ENCODE assay signal across 16 cellular contexts in the genomic region with DNA sequence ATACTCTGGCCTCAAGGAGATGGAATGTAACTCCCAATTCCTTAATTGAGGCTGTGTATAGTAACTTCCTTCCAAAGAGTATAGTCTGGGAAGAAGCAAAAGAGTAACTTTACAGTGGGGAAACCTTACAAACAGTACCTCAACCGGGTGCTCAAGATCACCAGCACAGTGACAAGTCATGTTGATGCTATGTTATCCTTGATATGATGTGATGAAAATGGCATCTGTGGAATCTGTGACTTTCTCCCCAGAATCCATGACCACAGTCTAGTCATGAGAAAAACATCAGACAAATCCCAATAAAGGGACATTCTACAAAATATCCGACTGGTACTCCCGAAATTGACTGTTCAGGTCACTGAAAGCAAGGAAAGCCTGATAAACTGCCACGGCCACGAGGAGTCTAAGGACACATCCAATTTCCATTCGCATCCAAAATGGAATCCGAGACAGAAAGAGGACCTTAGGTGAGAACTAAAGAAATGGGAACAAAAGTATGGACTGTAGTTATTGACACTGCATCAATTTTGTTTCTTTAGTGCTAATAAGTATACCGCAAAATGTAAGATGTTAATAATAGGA.
DNase-seq lines count a peak whose midpoint lies in the region; ATAC-seq and TF ChIP-seq lines count a peak whose summit lies in the region.
"Had no signal": no experiment of that assay in that cellular context is flagged by ENCODE, and none has a peak within 500 bp of the region (broad histone marks: within the 10 kb centered on the region; RNA-seq: fewer than 3 reads in every experiment).

No MANE protein-coding gene starts in this region.

- TF ChIP-seq EP300 in ovary (IDR thresholded peaks at IDR 0.05) = no peak

- intact Hi-C loops in Panc1 (cut with micrococcal nuclease; ENCODE audit: unreplicated experiment) = no loop called here
- intact Hi-C loops in ovary (cut with DNase I) = no loop called here

- TF ChIP-seq CTCF in Panc1 (IDR thresholded peaks at IDR 0.05) (no peak), ovary (IDR thresholded peaks at IDR 0.05) (no peak)

- H3K27me3 ChIP-seq in Panc1 (ENCODE audit: control insufficient read depth, insufficient read depth, low read length) = no peaks in the 10 kb centered on the region
- no peaks in the 10 kb centered on the region for H3K27me3 ChIP-seq in ovary
- H3K27me3 ChIP-seq: hepatocyte had no signal

- CTCF ChIA-PET in Panc1 (lab: Charles Lee) = no interaction called here

- no peaks in the 10 kb centered on the region for H3K36me3 ChIP-seq in Panc1 (ENCODE audit: control insufficient read depth, insufficient read depth, low read length)
- no peaks in the 10 kb centered on the region for H3K36me3 ChIP-seq in ovary
- H3K36me3 ChIP-seq: HAP-1, prostate gland had no signal

- no peaks in the 10 kb centered on the region; the same call in 1 of the 2 replicates for H3K4me1 ChIP-seq in Panc1 (ENCODE audit: control insufficient read depth, insufficient read depth, low read length)
- no peaks in the 10 kb centered on the region for H3K4me1 ChIP-seq in ovary (ENCODE audit: insufficient read depth)
- H3K4me1 ChIP-seq: HAP-1, prostate gland had no signal

- in situ Hi-C loops in Panc1 (cut with HindIII; ENCODE audit: low pct_unique_long_range_greater_than_20kb, low sequenced_read_pairs) = no loop called here

- H3K9me3 ChIP-seq in Panc1 (ENCODE audit: control insufficient read depth, insufficient read depth, low read depth, low read length) = no peaks in the 10 kb centered on the region
- H3K9me3 ChIP-seq in ovary = no peaks in the 10 kb centered on the region
- H3K9me3 ChIP-seq: HAP-1, prostate gland had no signal

- DNase-seq in Daoy (ENCODE audit: low read depth) = peak; percentile 93
- DNase-seq in Panc1 (ENCODE audit: low read depth, low spot score) = no peak
- DNase-seq in dedifferentiated amniotic fluid mesenchymal stem cell (ENCODE audit: extremely low spot score) = peak; percentile 69
- peak; percentile 94 for DNase-seq in non-pigmented ciliary epithelial cell (ENCODE audit: low read depth)
- no peak for DNase-seq in putamen (ENCODE audit: low spot score)
- DNase-seq in activated CD4-positive, alpha-beta T cell treated with anti-CD3 and anti-CD28 coated beads, Interleukin-2, amount 50 U/mL, for 4 hours = no peak
- no peak for DNase-seq in ovary
- DNase-seq: activated CD4-positive, alpha-beta T cell treated with anti-CD3 and anti-CD28 coated beads, Interleukin-2, amount 50 U/mL, for 1 hour; activated naive CD4-positive, alpha-beta T cell treated with anti-CD3 and anti-CD28 coated beads for 36 hours; NCI-H187; stimulated activated CD4-positive, alpha-beta T cell treated with anti-CD3 and anti-CD28 coated beads, Interleukin-4, amount 100 ng/mL, for 4 hours; stimulated activated naive CD8-positive, alpha-beta T cell treated with anti-CD3 and anti-CD28 coated beads, Interleukin-15, amount 100 ng/mL, for 72 hours had no signal

- no peak for TF ChIP-seq POLR2A in ovary (IDR thresholded peaks at IDR 0.05)

- 0 out of 2 replicates have a peak, but pooled peaks have one; percentile 51 for ATAC-seq in Panc1
- ATAC-seq in GM18907 (IDR thresholded peaks at IDR 0.05; ENCODE audit: unreplicated experiment) = no peak
- ATAC-seq: stimulated activated naive CD8-positive, alpha-beta T cell treated with anti-CD3 and anti-CD28 coated beads, Interleukin-15, amount 100 ng/mL, for 72 hours had no signal

- BruUV-seq in Panc1 (replicated peaks; lab: Mats Ljungman, UMichigan) = no TSS peak

- POLR2A ChIA-PET in Panc1 (lab: Charles Lee) = no interaction called here

- WGBS in ovary, 3 donors = 88 to 94% (median 94%) methylated on average over 8 of the region's 8 CpGs

- H3K27ac ChIP-seq in Panc1 (ENCODE audit: low read length) = peak overlapping the region; percentile 51; the same call in 1 of the 2 replicates
- H3K27ac ChIP-seq in ovary = no peak overlapping the region
- H3K27ac ChIP-seq: hepatocyte, prostate gland had no signal

- H3K4me3 ChIP-seq in Panc1 (ENCODE audit: low read depth in 2 of 2, low read length in 2 of 2) = no peak overlapping the region
- H3K4me3 ChIP-seq in ovary = no peak overlapping the region
- H3K4me3 ChIP-seq: HAP-1, hepatocyte, prostate gland had no signal

Comparison
In these comparisons a context has a peak if more than half of its experiments do, and no peak if none do; other contexts are left out.
1. DNase-seq: peak in Daoy (single experiment), dedifferentiated amniotic fluid mesenchymal stem cell (single experiment) and non-pigmented ciliary epithelial cell (single experiment); none in Panc1 (single experiment), putamen (single experiment), activated CD4-positive, alpha-beta T cell treated with anti-CD3 and anti-CD28 coated beads, Interleukin-2, amount 50 U/mL, for 4 hours (0 of 2) and ovary (0 of 5).